ENCODE assay signal across 21 cellular contexts in the genomic region with DNA sequence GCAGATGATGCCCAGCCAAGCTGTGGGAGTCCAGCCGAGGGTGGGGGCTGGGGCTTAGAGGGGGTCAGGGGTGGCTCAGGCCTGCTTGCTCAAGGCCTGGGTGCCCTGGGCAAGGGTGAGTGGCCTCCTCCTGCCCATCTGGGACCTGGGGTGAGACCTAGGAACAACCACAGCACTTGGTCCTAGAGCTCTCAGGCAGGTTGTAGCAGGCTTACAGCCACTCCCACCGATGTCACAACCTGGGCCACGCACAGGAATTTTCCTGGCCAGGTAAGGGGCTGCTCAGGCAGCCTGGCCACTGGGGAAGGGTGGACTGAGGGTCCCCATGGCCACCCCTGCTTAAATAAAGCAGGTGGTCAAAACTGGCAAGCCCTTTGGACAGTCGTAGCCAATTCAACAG. TPM values are rescaled to one million over a fixed set of nuclear protein-coding genes. Genes with fewer than 3 reads are reported as not detected.
DNase-seq lines count a peak whose midpoint lies in the region; ATAC-seq, FAIRE-seq and TF ChIP-seq lines count a peak whose summit lies in the region.
"Had no signal": no experiment of that assay in that cellular context is flagged by ENCODE, and none has a peak within 500 bp of the region (broad histone marks: within the 10 kb centered on the region; RNA-seq: fewer than 3 reads in every experiment).

No MANE protein-coding gene starts in this region.

- DNase-seq in Right ventricle myocardium inferior (ENCODE audit: missing footprints) (peak; percentile 55), heart left ventricle (no peak), endothelial cell (ENCODE audit: low spot score) (no peak), neural progenitor cell (ENCODE audit: low spot score) (no peak), upper lobe of left lung (peak in 1 of 2 donors; percentile 82), GM12891 (ENCODE audit: insufficient read length, low spot score) (no peak)
- DNase-seq: ACHN; activated T-cell treated with anti-CD3 and anti-CD28 coated beads, Interleukin-2, amount 50 U/mL, for 48 hours; colonic mucosa; NCI-H524 treated with DMSO at 0.1 percent for 48 hours; SIG-M5 had no signal

- no peak for FAIRE-seq in GM12891 (lab: Jason Lieb, UNC)
- FAIRE-seq: GM12878, H54 had no signal

- H3K36me3 ChIP-seq in heart left ventricle (peaks cover 0 to 17% (median 11%) of the 10 kb centered on the region in 9 donors), neural progenitor cell (no peaks in the 10 kb centered on the region), upper lobe of left lung (peaks cover 0 to 17% (median 9%) of the 10 kb centered on the region in 4 donors)
- H3K36me3 ChIP-seq: colonic mucosa had no signal

- no peak for ATAC-seq in Right ventricle myocardium inferior
- no peak for ATAC-seq in heart left ventricle
- no peak for ATAC-seq in upper lobe of left lung (ENCODE audit: low FRiP score in 2 of 2)
- ATAC-seq in GM21381 (IDR thresholded peaks at IDR 0.05; ENCODE audit: unreplicated experiment), result no peak
- ATAC-seq in HG02642 (IDR thresholded peaks at IDR 0.05; ENCODE audit: poor library complexity, unreplicated experiment), result no peak
- ATAC-seq: GM12878, sciatic nerve, WTC11 had no signal

- H3K9me3 Mint-ChIP-seq in endothelial cell (ENCODE audit: unreplicated experiment) (no peaks in the 10 kb centered on the region), neural progenitor cell (no peaks in the 10 kb centered on the region)
- H3K9me3 Mint-ChIP-seq: activated naive CD4-positive, alpha-beta T cell treated with anti-CD3 and anti-CD28 coated beads, Interleukin-2, amount 50 U/mL, for 24 hours; CD14-positive monocyte; stimulated activated naive CD8-positive, alpha-beta T cell treated with anti-CD3 and anti-CD28 coated beads, Interleukin-15, Interleukin-2, amounts not matched to agents 100 ng/mL and 50 ng/mL, for 24 hours; T-helper 1 cell treated with Interleukin-12 subunit alpha and Interleukin-12 subunit beta and Interleukin-4 antibody, amounts not matched to agents 30 μg/mL and 1 μg/mL, for 36 hours; WTC11 had no signal

- H3F3A ChIP-seq in neural progenitor cell (ENCODE audit: low read depth), result peaks cover 33% of the 10 kb centered on the region

- H3K79me2 ChIP-seq in neural progenitor cell (ENCODE audit: low read depth), result no peaks in the 10 kb centered on the region

- peaks cover 14 to 50% (median 40%) of the 10 kb centered on the region in 12 donors for H3K4me1 ChIP-seq in heart left ventricle
- peaks cover 37% of the 10 kb centered on the region for H3K4me1 ChIP-seq in neural progenitor cell
- peaks cover 41 to 71% (median 56%) of the 10 kb centered on the region in 4 donors for H3K4me1 ChIP-seq in upper lobe of left lung

- no peak overlapping the region for H3K9ac ChIP-seq in neural progenitor cell

- H3K9me3 ChIP-seq in heart left ventricle (no peaks in the 10 kb centered on the region), neural progenitor cell (ENCODE audit: low read depth) (no peaks in the 10 kb centered on the region), upper lobe of left lung (no peaks in the 10 kb centered on the region)
- H3K9me3 ChIP-seq: colonic mucosa had no signal

- no peaks in the 10 kb centered on the region for H4K20me1 ChIP-seq in neural progenitor cell (ENCODE audit: low read depth)

- peak in 1 of 4 donors; percentile 49 for TF ChIP-seq EP300 in upper lobe of left lung (IDR thresholded peaks at IDR 0.05)

- H3K27me3 ChIP-seq in heart left ventricle (no peaks in the 10 kb centered on the region), neural progenitor cell (no peaks in the 10 kb centered on the region), upper lobe of left lung (no peaks in the 10 kb centered on the region)
- H3K27me3 ChIP-seq: colonic mucosa had no signal

- 68 to 96% (median 86%) methylated on average over 3 to 4 of the region's 4 CpGs for WGBS in heart left ventricle, 4 donors
- 53 to 64% methylated on average over 3 to 4 of the region's 4 CpGs for WGBS in upper lobe of left lung, 2 donors

- H3K27me3 Mint-ChIP-seq in endothelial cell (ENCODE audit: unreplicated experiment) (peaks cover 28% of the 10 kb centered on the region), neural progenitor cell (ENCODE audit: insufficient read depth, low read depth) (peaks cover 5% of the 10 kb centered on the region)
- H3K27me3 Mint-ChIP-seq: activated naive CD4-positive, alpha-beta T cell treated with anti-CD3 and anti-CD28 coated beads, Interleukin-2, amount 50 U/mL, for 24 hours; stimulated activated naive CD8-positive, alpha-beta T cell treated with anti-CD3 and anti-CD28 coated beads, Interleukin-15, Interleukin-2, amounts not matched to agents 100 ng/mL and 50 ng/mL, for 24 hours had no signal

- H3K27ac ChIP-seq in heart left ventricle, result peak overlapping the region in 5 of 12 donors; percentile 97 to 99 (median 98)
- no peak overlapping the region for H3K27ac ChIP-seq in neural progenitor cell
- peak overlapping the region; percentile 97 to 99 (median 99) for H3K27ac ChIP-seq in upper lobe of left lung
- H3K27ac ChIP-seq: colonic mucosa had no signal

- H3K4me2 ChIP-seq in neural progenitor cell, result no peak overlapping the region

- H3K4me3 ChIP-seq in heart left ventricle (no peak overlapping the region), neural progenitor cell (no peak overlapping the region), upper lobe of left lung (no peak overlapping the region)
- H3K4me3 ChIP-seq: colonic mucosa, GM12878 had no signal

- H3K4me3 Mint-ChIP-seq in endothelial cell (ENCODE audit: unreplicated experiment) (no peak overlapping the region), neural progenitor cell (no peak overlapping the region)
- H3K4me3 Mint-ChIP-seq: activated naive CD4-positive, alpha-beta T cell treated with anti-CD3 and anti-CD28 coated beads, Interleukin-2, amount 50 U/mL, for 24 hours; CD14-positive monocyte; stimulated activated naive CD8-positive, alpha-beta T cell treated with anti-CD3 and anti-CD28 coated beads, Interleukin-15, Interleukin-2, amounts not matched to agents 100 ng/mL and 50 ng/mL, for 24 hours; T-helper 1 cell treated with Interleukin-12 subunit alpha and Interleukin-12 subunit beta and Interleukin-4 antibody, amounts not matched to agents 30 μg/mL and 1 μg/mL, for 36 hours; WTC11 had no signal

- H3K36me3 Mint-ChIP-seq in endothelial cell (ENCODE audit: low read depth, unreplicated experiment), result peaks cover 8% of the 10 kb centered on the region
- no peaks in the 10 kb centered on the region for H3K36me3 Mint-ChIP-seq in neural progenitor cell
- H3K36me3 Mint-ChIP-seq: activated naive CD4-positive, alpha-beta T cell treated with anti-CD3 and anti-CD28 coated beads, Interleukin-2, amount 50 U/mL, for 24 hours; WTC11 had no signal

- H3K27ac Mint-ChIP-seq in endothelial cell (ENCODE audit: unreplicated experiment), result peak overlapping the region; percentile 57
- H3K27ac Mint-ChIP-seq in neural progenitor cell, result peak overlapping the region; percentile 65
- H3K27ac Mint-ChIP-seq: activated naive CD4-positive, alpha-beta T cell treated with anti-CD3 and anti-CD28 coated beads, Interleukin-2, amount 50 U/mL, for 24 hours; stimulated activated naive CD8-positive, alpha-beta T cell treated with anti-CD3 and anti-CD28 coated beads, Interleukin-15, Interleukin-2, amounts not matched to agents 100 ng/mL and 50 ng/mL, for 24 hours; T-helper 1 cell treated with Interleukin-12 subunit alpha and Interleukin-12 subunit beta and Interleukin-4 antibody, amounts not matched to agents 30 μg/mL and 1 μg/mL, for 36 hours had no signal

- H3K4me1 Mint-ChIP-seq in endothelial cell (ENCODE audit: unreplicated experiment) (peaks cover 34% of the 10 kb centered on the region), neural progenitor cell (peaks cover 44% of the 10 kb centered on the region)

- TF ChIP-seq CTCF in heart left ventricle (IDR thresholded peaks at IDR 0.05), result no peak
- TF ChIP-seq CTCF in endothelial cell (IDR thresholded peaks at IDR 0.05; ENCODE audit: unreplicated experiment), result no peak
- TF ChIP-seq CTCF in neural progenitor cell (IDR thresholded peaks at IDR 0.05), result no peak
- TF ChIP-seq CTCF in upper lobe of left lung (IDR thresholded peaks at IDR 0.05), result no peak

- intact Hi-C loops in Right ventricle myocardium inferior (cut with DNase I) (no loop called here), heart left ventricle (cut with DNase I) (no loop called here)

- TF ChIP-seq POLR2A in heart left ventricle (IDR thresholded peaks at IDR 0.05), result no peak
- no peak for TF ChIP-seq POLR2A in upper lobe of left lung (IDR thresholded peaks at IDR 0.05)
- no peak for TF ChIP-seq POLR2A in GM12891 (IDR thresholded peaks at IDR 0.05; ENCODE audit: low read depth, low read length)

- H2AFZ ChIP-seq in neural progenitor cell (replicated peaks), result no peak overlapping the region

TF ChIP-seq in GM12891, 5 proteins besides CTCF, POLR2A, EP300 and RAD21:
- TF ChIP-seq PAX5 (IDR thresholded peaks at IDR 0.05; ENCODE audit: insufficient read depth, low read length, severe bottlenecking) (no peak), POLR2AphosphoS5 (IDR thresholded peaks at IDR 0.05; ENCODE audit: low read depth, low read length) (no peak), TAF1 (IDR thresholded peaks at IDR 0.05; ENCODE audit: low read depth, low read length) (no peak), SPI1 (IDR thresholded peaks at IDR 0.05; ENCODE audit: low read depth, low read length) (no peak), POU2F2 (IDR thresholded peaks at IDR 0.05; ENCODE audit: low read depth, low read length) (no peak)

RNA-seq across cellular contexts. Expression of gene SREBF1, which starts 6.3 kb away (rescaled TPM):
- total RNA-seq in Right ventricle myocardium inferior, result 18.9 TPM
- 10 to 100 TPM; 12.8 to 55.2 (median 17.8) TPM for total RNA-seq in heart left ventricle
- 10 to 100 TPM; 22.1 to 41.0 TPM for polyA plus RNA-seq in heart left ventricle
- total RNA-seq in endothelial cell (ENCODE audit: unreplicated experiment), result 146 TPM
- total RNA-seq in neural progenitor cell (ENCODE audit: low replicate concordance), result 12.7 and 41.0 TPM in 2 replicates
- 100 to 1,000 TPM in 3 of 6 donors, 10 to 100 TPM in 3; 64.2 to 579 (median 123) TPM for total RNA-seq in upper lobe of left lung
- polyA plus RNA-seq in GM12891 (2012; ENCODE audit: low read depth, missing spikeins), result 16.7 TPM
